Comparison of ENCODE assay signal across 8 cellular contexts in the genomic region with DNA sequence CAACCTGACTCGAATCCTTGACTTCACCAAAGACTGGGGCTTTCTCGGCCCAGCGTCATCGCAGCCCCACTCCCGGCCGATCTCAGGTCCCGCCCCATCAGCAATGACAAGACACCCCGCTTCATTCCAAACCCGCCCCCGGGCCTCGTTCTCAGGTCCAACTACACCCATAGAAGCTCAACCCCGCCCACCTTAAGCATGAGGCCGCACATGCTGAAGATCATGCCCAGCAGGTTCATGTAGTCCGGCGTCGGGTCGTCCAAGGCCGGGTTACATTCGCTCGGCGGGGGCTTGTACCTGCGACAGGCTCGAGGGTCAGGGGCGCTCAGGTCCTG. TPM values are rescaled to one million over a fixed set of nuclear protein-coding genes. Genes with fewer than 3 reads are reported as not detected.
DNase-seq lines count a peak whose midpoint lies in the region; TF ChIP-seq lines count a peak whose summit lies in the region.

No MANE protein-coding gene starts in this region.

- WGBS in endodermal cell (ENCODE audit: insufficient coverage in 1 of 2, insufficient read length in 1 of 2), 2 experiments: 2% methylated on average over 24 of the region's 24 CpGs; no CpG with 5 or more reads in 1 of the 2 experiments

- peaks cover 32% of the 10 kb centered on the region for H3K36me3 ChIP-seq in endodermal cell (ENCODE audit: control insufficient read depth, insufficient read depth, low read length)

- no peaks in the 10 kb centered on the region for H3K4me1 ChIP-seq in endodermal cell (ENCODE audit: control insufficient read depth, insufficient read depth, low read length)

- in situ Hi-C loops in KBM-7 (cut with MboI; ENCODE audit: low pct_unique_long_range_greater_than_20kb, low sequenced_read_pairs): no loop called here

- no peaks in the 10 kb centered on the region for H3K27me3 Mint-ChIP-seq in endodermal cell (ENCODE audit: insufficient read depth)

- H3K27me3 ChIP-seq in endodermal cell (ENCODE audit: control insufficient read depth, insufficient read depth, low read length, poor library complexity, severe bottlenecking): no peaks in the 10 kb centered on the region

- DNase-seq in Daoy (ENCODE audit: low read depth): peak; percentile 45
- DNase-seq in LoVo (ENCODE audit: low spot score): peak; percentile 46
- DNase-seq in activated CD8-positive, alpha-beta memory T cell treated with anti-CD3 and anti-CD28 coated beads, Interleukin-2, amount 50 U/mL, for 4 hours: peak; percentile 72
- no peak for DNase-seq in endodermal cell
- peak; percentile 29 for DNase-seq in mucosa of gallbladder (ENCODE audit: low spot score)
- DNase-seq in stimulated activated CD8-positive, alpha-beta memory T cell treated with anti-CD3 and anti-CD28 coated beads, Interleukin-7, amount 100 ng/mL, for 48 hours (ENCODE audit: extremely low read depth in 1 of 2, low read depth in 1 of 2): peak; percentile 28 to 68
- DNase-seq in NCI-H2107 (lab: John Stamatoyannopoulos, UW): no peak
- DNase-seq in KBM-7: no peak

- peak overlapping the region; percentile 96 for H3K4me3 Mint-ChIP-seq in endodermal cell

- H3K9ac ChIP-seq in endodermal cell (ENCODE audit: extremely low read depth, low read length, poor library complexity, severe bottlenecking): peak overlapping the region; percentile 56

- TF ChIP-seq CTCF in endodermal cell (conservative IDR thresholded peaks at IDR 0.05): no peak

- peaks cover 25% of the 10 kb centered on the region for H3K36me3 Mint-ChIP-seq in endodermal cell (ENCODE audit: low read depth)

- H3K4me3 ChIP-seq in endodermal cell (ENCODE audit: low read length): peak overlapping the region; percentile 93

- no peaks in the 10 kb centered on the region for H3K9me3 ChIP-seq in endodermal cell (ENCODE audit: control insufficient read depth, low read length)

- H3K4me1 Mint-ChIP-seq in endodermal cell: peaks cover 22% of the 10 kb centered on the region

- no peak overlapping the region for H3K27ac ChIP-seq in endodermal cell (ENCODE audit: low read depth, low read length)

- H3K9me3 Mint-ChIP-seq in endodermal cell: no peaks in the 10 kb centered on the region

- peak overlapping the region; percentile 98 for H3K27ac Mint-ChIP-seq in endodermal cell

RNA-seq across cellular contexts. Expression of gene WDR83, which starts 2.3 kb away (rescaled TPM):
- total RNA-seq in Daoy (2014; rRNA removed; shearing (Covaris generic)): 9.0 and 10.6 TPM in 2 replicates
- 10 to 100 TPM; 18.8 to 26.2 TPM for total RNA-seq in endodermal cell
- 12.9 TPM for polyA plus RNA-seq in endodermal cell (2013, experiment 1 of 2)
- polyA plus RNA-seq in endodermal cell (2013, experiment 2 of 2): 16.6 TPM
- total RNA-seq in mucosa of gallbladder: 14.5 TPM

RNA-seq across cellular contexts. Expression of gene MAN2B1, which starts 2.4 kb away (rescaled TPM):
- 18.0 and 20.7 TPM in 2 replicates for total RNA-seq in Daoy (2014; rRNA removed; shearing (Covaris generic))
- 100 to 1,000 TPM; 101 to 113 TPM for total RNA-seq in endodermal cell
- 59.4 TPM for polyA plus RNA-seq in endodermal cell (2013, experiment 1 of 2)
- polyA plus RNA-seq in endodermal cell (2013, experiment 2 of 2): 50.9 TPM
- total RNA-seq in mucosa of gallbladder: 104 TPM

RNA-seq across cellular contexts. Expression of gene DHPS, which starts 12.8 kb away (rescaled TPM):
- total RNA-seq in Daoy (2014; rRNA removed; shearing (Covaris generic)): 105 and 132 TPM in 2 replicates
- total RNA-seq in endodermal cell (10 to 100 TPM; 76.1 to 98.5 TPM), mucosa of gallbladder (89.0 TPM)
- polyA plus RNA-seq in endodermal cell (2013, experiment 1 of 2): 104 TPM
- 94.4 TPM for polyA plus RNA-seq in endodermal cell (2013, experiment 2 of 2)

RNA-seq across cellular contexts. Expression of gene GNG14, which starts 18.9 kb away (rescaled TPM):
- not detected in 2 replicates for total RNA-seq in Daoy (2014; rRNA removed; shearing (Covaris generic))
- total RNA-seq in endodermal cell (not detected), mucosa of gallbladder (not detected)
- polyA plus RNA-seq in endodermal cell (2013, experiment 1 of 2): not detected
- not detected for polyA plus RNA-seq in endodermal cell (2013, experiment 2 of 2)

RNA-seq across cellular contexts. Expression of gene FBXW9, which starts 27.5 kb away (rescaled TPM):
- total RNA-seq in Daoy (2014; rRNA removed; shearing (Covaris generic)): 14.2 and 14.6 TPM in 2 replicates
- total RNA-seq in endodermal cell (10 to 100 TPM; 12.6 to 14.7 TPM), mucosa of gallbladder (8.9 TPM)
- polyA plus RNA-seq in endodermal cell (2013, experiment 1 of 2): 18.6 TPM
- polyA plus RNA-seq in endodermal cell (2013, experiment 2 of 2): 20.8 TPM

Comparison
In these comparisons a context has a peak if more than half of its experiments do, and no peak if none do; other contexts are left out.
1. DNase-seq: peak in Daoy (single experiment), LoVo (single experiment), activated CD8-positive, alpha-beta memory T cell treated with anti-CD3 and anti-CD28 coated beads, Interleukin-2, amount 50 U/mL, for 4 hours (single experiment), mucosa of gallbladder (single experiment) and stimulated activated CD8-positive, alpha-beta memory T cell treated with anti-CD3 and anti-CD28 coated beads, Interleukin-7, amount 100 ng/mL, for 48 hours (2 of 2); none in endodermal cell (single experiment), NCI-H2107 (single experiment) and KBM-7 (single experiment).